8 cellular contexts compared by ENCODE assay signal in the genomic region with DNA sequence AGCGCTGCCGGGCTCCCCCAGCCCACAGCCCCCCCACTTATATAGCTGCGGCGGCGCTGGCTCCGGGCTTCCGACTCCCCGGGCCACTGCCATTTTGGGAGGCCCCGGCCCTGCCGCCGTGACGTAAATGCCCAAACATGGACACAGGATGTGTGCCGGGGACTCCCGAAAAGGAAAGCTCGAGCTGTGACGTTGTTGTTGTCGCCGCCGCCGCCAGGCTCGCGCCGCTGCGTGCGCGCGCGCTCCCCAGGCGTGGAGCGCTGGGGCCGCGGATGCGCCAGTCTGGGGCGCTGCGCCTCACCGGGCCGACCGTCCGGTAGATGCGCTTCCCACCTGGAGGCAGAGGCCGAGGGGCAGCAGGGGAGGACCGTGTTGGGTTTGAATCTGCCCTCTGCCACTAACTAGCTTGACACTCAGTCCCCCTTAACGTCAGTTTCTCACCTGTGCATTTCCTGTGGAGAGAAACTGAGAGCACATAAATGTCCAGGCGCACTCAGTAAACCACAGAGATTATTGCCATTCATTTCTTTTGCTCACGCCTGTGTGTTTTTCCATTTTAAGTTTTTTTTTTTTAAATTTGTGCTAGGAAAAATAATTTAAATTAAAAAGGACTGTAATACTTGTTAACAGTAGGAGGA. TPM values are rescaled to one million over a fixed set of nuclear protein-coding genes. Genes with fewer than 3 reads are reported as not detected.
DNase-seq lines count a peak whose midpoint lies in the region; ATAC-seq and TF ChIP-seq lines count a peak whose summit lies in the region.

A gene (minus strand): TSS at position 15 of the 638 bp plus-strand sequence. CDS start 231 bp downstream, outside the sequence.

- peak; percentile 91 for ATAC-seq in GM21723 (IDR thresholded peaks at IDR 0.05; ENCODE audit: unreplicated experiment)

- H3K27me3 ChIP-seq in PC-9 (ENCODE audit: insufficient read depth, low read depth) (peaks cover 38% of the 10 kb centered on the region), neural progenitor cell (peaks cover 100% of the 10 kb centered on the region)

- H3K4me3 ChIP-seq in PC-9 (peak within 1 kb of the TSS; percentile 57), neural progenitor cell (peak within 1 kb of the TSS; percentile 64)

- H3K27ac ChIP-seq in PC-9 (no peak within 1 kb of the TSS), neural progenitor cell (no peak within 1 kb of the TSS)

- no peaks in the 10 kb centered on the region for H3K9me2 ChIP-seq in PC-9 (ENCODE audit: insufficient read depth)

- H4K20me1 ChIP-seq in PC-9 (ENCODE audit: insufficient read depth) (no peaks in the 10 kb centered on the region; the same call in 1 of the 2 replicates), neural progenitor cell (ENCODE audit: low read depth) (peaks cover 35% of the 10 kb centered on the region)

- intact Hi-C loops in PC-9 (cut with micrococcal nuclease; ENCODE audit: unreplicated experiment) = no loop called here

- CTCF ChIA-PET in PC-9 (lab: Charles Lee) = interaction anchor here (0.6 kb wide), 1 partner anchor 38 kb away, joined by 3 read pairs; no protein-coding TSS in a partner anchor

- POLR2A ChIA-PET in PC-9 (lab: Charles Lee; ENCODE audit: unreplicated experiment) = interaction anchor here (0.7 kb wide), 2 partner anchors 12 to 1155 kb away, joined by 3 to 7 read pairs; no protein-coding TSS in a partner anchor

- H3K36me3 ChIP-seq in PC-9 (ENCODE audit: low read depth) (no peaks in the 10 kb centered on the region), neural progenitor cell (no peaks in the 10 kb centered on the region)

- H3K4me1 ChIP-seq in PC-9 (replicated peaks; ENCODE audit: insufficient read depth) (0 out of 2 replicates have a peak, but pooled peaks cover 5% of the 10 kb centered on the region), neural progenitor cell (peaks cover 3% of the 10 kb centered on the region)

- BruUV-seq in PC-9 (replicated peaks; lab: Mats Ljungman, UMichigan) = no TSS peak

- no peaks in the 10 kb centered on the region for H3K9me3 ChIP-seq in PC-9 (ENCODE audit: insufficient read depth, low read depth)
- H3K9me3 ChIP-seq in neural progenitor cell (ENCODE audit: low read depth) = no peaks in the 10 kb centered on the region

- H3K4me3 Mint-ChIP-seq in IgD-negative memory B cell (peak within 1 kb of the TSS; percentile 51 to 89 (median 78)), neural progenitor cell (peak within 1 kb of the TSS; percentile 69)

- peaks cover 0 to 4% (median 0%) of the 10 kb centered on the region in 3 donors for H3K9me3 Mint-ChIP-seq in IgD-negative memory B cell
- no peaks in the 10 kb centered on the region for H3K9me3 Mint-ChIP-seq in neural progenitor cell

- H3K4me1 Mint-ChIP-seq in IgD-negative memory B cell (peaks cover 4 to 20% (median 8%) of the 10 kb centered on the region in 3 donors), neural progenitor cell (peaks cover 19% of the 10 kb centered on the region)

- H3K9ac ChIP-seq in neural progenitor cell = no peak within 1 kb of the TSS

- H3K79me2 ChIP-seq in PC-9 (ENCODE audit: low read depth) = no peaks in the 10 kb centered on the region
- no peaks in the 10 kb centered on the region for H3K79me2 ChIP-seq in neural progenitor cell (ENCODE audit: low read depth)

- peak; percentile 76 for DNase-seq in DMS 273 treated with DMSO at 0.1 percent for 48 hours (lab: John Stamatoyannopoulos, UW)
- peak; percentile 44 to 68 for DNase-seq in PC-9
- DNase-seq in activated T-helper 1 cell treated with Interleukin-2 at 50 U/mL for 16 hours (ENCODE audit: low read depth) = peak; percentile 77
- peak; percentile 55 for DNase-seq in fibroblast of gingiva (ENCODE audit: low read depth)
- DNase-seq in neural progenitor cell (ENCODE audit: low spot score) = peak; percentile 95
- DNase-seq in stromal cell of bone marrow (ENCODE audit: low read depth) = peak; percentile 30

- H3F3A ChIP-seq in PC-9 (ENCODE audit: insufficient read depth, low read depth) = peaks cover 14% of the 10 kb centered on the region; the same call in 1 of the 2 replicates
- peaks cover 14% of the 10 kb centered on the region for H3F3A ChIP-seq in neural progenitor cell (ENCODE audit: low read depth)

- H3K36me3 Mint-ChIP-seq in IgD-negative memory B cell (no peaks in the 10 kb centered on the region), neural progenitor cell (no peaks in the 10 kb centered on the region)

- peaks cover 54% of the 10 kb centered on the region for H3K27me3 Mint-ChIP-seq in IgD-negative memory B cell
- peaks cover 75% of the 10 kb centered on the region for H3K27me3 Mint-ChIP-seq in neural progenitor cell (ENCODE audit: insufficient read depth, low read depth)

- TF ChIP-seq CTCF in PC-9 (conservative IDR thresholded peaks at IDR 0.05) = no peak; the same call in 1 of the 2 replicates
- TF ChIP-seq CTCF in neural progenitor cell (IDR thresholded peaks at IDR 0.05) = peak; percentile 27

- H3K4me2 ChIP-seq in PC-9 = peak within 1 kb of the TSS; percentile 80
- H3K4me2 ChIP-seq in neural progenitor cell = peak within 1 kb of the TSS; percentile 93

- H2AFZ ChIP-seq in PC-9 (peak within 1 kb of the TSS; percentile 78), neural progenitor cell (replicated peaks) (peak within 1 kb of the TSS; percentile 88)

- H3K27ac Mint-ChIP-seq in IgD-negative memory B cell (peak within 1 kb of the TSS in 2 of 3 donors; percentile 59 to 75), neural progenitor cell (no peak within 1 kb of the TSS)

RNA-seq across cellular contexts. Expression of the gene that starts here (rescaled TPM):
- polyA plus RNA-seq in IgD-negative memory B cell = 0.26 TPM
- total RNA-seq in PC-9 (2021) (not detected in 2 replicates), neural progenitor cell (ENCODE audit: low replicate concordance) (0.40 TPM in 1 of 2 replicates, not detected in the other)

Comparison
In these comparisons a context has a peak if more than half of its experiments do, and no peak if none do; other contexts are left out.
1. Peak in DNase-seq, H3K4me3 ChIP-seq and H3K4me2 ChIP-seq in PC-9; RNA of the gene not detected or under 1 TPM.
2. Peak in DNase-seq, H3K4me3 ChIP-seq and H3K4me2 ChIP-seq in neural progenitor cell; RNA of the gene not detected or under 1 TPM.
3. DNase-seq: peak in every context shown above with its lines; median percentile 95 in neural progenitor cell; 77 in activated T-helper 1 cell treated with Interleukin-2 at 50 U/mL for 16 hours; 76 in DMS 273 treated with DMSO at 0.1 percent for 48 hours; 56 in PC-9; 55 in fibroblast of gingiva; 30 in stromal cell of bone marrow.